In the genomic region with DNA sequence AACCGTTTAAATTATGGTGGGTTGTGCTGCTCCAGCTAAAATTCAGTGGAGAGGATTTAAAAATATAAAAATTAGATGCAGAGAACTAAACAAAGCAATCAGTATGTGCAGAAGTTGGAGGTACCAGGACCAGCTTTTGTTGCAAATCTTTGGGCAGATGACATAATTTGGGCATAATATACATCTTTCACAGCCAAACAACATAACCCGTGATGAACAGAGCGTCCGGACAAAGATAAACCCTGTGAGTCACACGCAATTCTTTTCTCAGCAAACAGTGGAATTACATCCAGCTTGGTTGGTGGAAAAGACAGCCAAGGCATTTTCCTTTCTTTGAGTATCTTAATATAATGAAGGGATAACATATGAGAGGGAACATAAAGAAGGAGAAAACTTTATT, we compare ENCODE assay signal across 24 cellular contexts.
DNase-seq lines count a peak whose midpoint lies in the region; ATAC-seq and TF ChIP-seq lines count a peak whose summit lies in the region.
"Had no signal": no experiment of that assay in that cellular context is flagged by ENCODE, and none has a peak within 500 bp of the region (broad histone marks: within the 10 kb centered on the region; RNA-seq: fewer than 3 reads in every experiment).

No MANE protein-coding gene starts in this region.

- H3K27ac ChIP-seq in foreskin keratinocyte (no peak overlapping the region), PC-9 (no peak overlapping the region)
- H3K27ac ChIP-seq: breast epithelium, neutrophil, right lobe of liver, thyroid gland had no signal

- H3K9me2 ChIP-seq in PC-9 (ENCODE audit: insufficient read depth): no peaks in the 10 kb centered on the region

- POLR2A ChIA-PET in PC-9 (lab: Charles Lee; ENCODE audit: unreplicated experiment): no interaction called here

- no peaks in the 10 kb centered on the region for H4K20me1 ChIP-seq in PC-9 (ENCODE audit: insufficient read depth)

- no peak overlapping the region for H3K4me2 ChIP-seq in PC-9

- no TSS peak for BruUV-seq in PC-9 (replicated peaks; lab: Mats Ljungman, UMichigan)

- ATAC-seq in foreskin keratinocyte: peak; percentile 27
- ATAC-seq: activated CD8-positive, alpha-beta T cell treated with anti-CD3 and anti-CD28 coated beads, Interleukin-2, amount 10 ng/mL, durations not matched to agents 7 days and 5 days; CD8-positive, alpha-beta T cell; esophagus mucosa; HCT116; stimulated activated effector memory CD8-positive, alpha-beta T cell treated with anti-CD3 and anti-CD28 coated beads, Interleukin-12 subunit alpha, Interleukin-12 subunit beta, amount 100 ng/mL, for 72 hours had no signal

- H3F3A ChIP-seq in PC-9 (ENCODE audit: insufficient read depth, low read depth): no peaks in the 10 kb centered on the region

- H2AFZ ChIP-seq in PC-9: no peak overlapping the region

- intact Hi-C loops in PC-9 (cut with micrococcal nuclease; ENCODE audit: unreplicated experiment): no loop called here

- H3K4me1 ChIP-seq in foreskin keratinocyte: no peaks in the 10 kb centered on the region
- H3K4me1 ChIP-seq in PC-9 (replicated peaks; ENCODE audit: insufficient read depth): no peaks in the 10 kb centered on the region
- H3K4me1 ChIP-seq: breast epithelium, right lobe of liver, thyroid gland had no signal

- no peak overlapping the region for H3K4me3 ChIP-seq in PC-9
- H3K4me3 ChIP-seq: breast epithelium, right lobe of liver, thyroid gland had no signal

- H3K36me3 ChIP-seq in PC-9 (ENCODE audit: low read depth): no peaks in the 10 kb centered on the region
- H3K36me3 ChIP-seq: breast epithelium, neutrophil, right lobe of liver, thyroid gland had no signal

- CTCF ChIA-PET in PC-9 (lab: Charles Lee): interaction anchor here (0.6 kb wide), 1 partner anchor 78 kb away, joined by 3 read pairs; no protein-coding TSS in a partner anchor

- no peaks in the 10 kb centered on the region for H3K79me2 ChIP-seq in PC-9 (ENCODE audit: low read depth)

- no peaks in the 10 kb centered on the region for H3K9me3 ChIP-seq in PC-9 (ENCODE audit: insufficient read depth, low read depth)
- H3K9me3 ChIP-seq: breast epithelium, neutrophil, right lobe of liver, thyroid gland had no signal

- DNase-seq in GM03348 (ENCODE audit: low spot score): peak; percentile 8
- DNase-seq in astrocyte of the hippocampus (ENCODE audit: low read depth, low spot score): peak; percentile 49
- no peak for DNase-seq in foreskin keratinocyte
- peak; percentile 6 for DNase-seq in occipital lobe (lab: John Stamatoyannopoulos, UW)
- DNase-seq in activated gamma-delta T cell (lab: John Stamatoyannopoulos, UW): no peak
- no peak for DNase-seq in NCI-H69 (lab: John Stamatoyannopoulos, UW)
- DNase-seq in PC-9: no peak
- no peak for DNase-seq in germinal center (ENCODE audit: low spot score)
- DNase-seq: activated B cell treated with CpG ODN at 0.5 μM for 24 hours; activated CD8-positive, alpha-beta T cell treated with anti-CD3 and anti-CD28 coated beads, Interleukin-2, amount 10 ng/mL, durations not matched to agents 7 days and 5 days; activated T-cell treated with anti-CD3 and anti-CD28 coated beads, Interleukin-2, amount 50 U/mL, for 48 hours; CD8-positive, alpha-beta T cell; DMS79; kidney; NCI-H1694; NCI-H774; OCI-M1; right lobe of liver; thyroid gland had no signal

- TF ChIP-seq CTCF in foreskin keratinocyte (conservative IDR thresholded peaks at IDR 0.05): no peak
- TF ChIP-seq CTCF in PC-9 (conservative IDR thresholded peaks at IDR 0.05): no peak

- H3K27me3 ChIP-seq in foreskin keratinocyte (no peaks in the 10 kb centered on the region), PC-9 (ENCODE audit: insufficient read depth, low read depth) (no peaks in the 10 kb centered on the region)
- H3K27me3 ChIP-seq: breast epithelium, neutrophil, right lobe of liver, thyroid gland had no signal

Comparison
In these comparisons a context has a peak if more than half of its experiments do, and no peak if none do; other contexts are left out.
1. DNase-seq: peak in GM03348 (single experiment), astrocyte of the hippocampus (single experiment) and occipital lobe (single experiment); none in foreskin keratinocyte (0 of 2), activated gamma-delta T cell (single experiment), NCI-H69 (single experiment), PC-9 (0 of 2) and germinal center (single experiment).